Comparison of ENCODE assay signal across 8 cellular contexts in the genomic region with DNA sequence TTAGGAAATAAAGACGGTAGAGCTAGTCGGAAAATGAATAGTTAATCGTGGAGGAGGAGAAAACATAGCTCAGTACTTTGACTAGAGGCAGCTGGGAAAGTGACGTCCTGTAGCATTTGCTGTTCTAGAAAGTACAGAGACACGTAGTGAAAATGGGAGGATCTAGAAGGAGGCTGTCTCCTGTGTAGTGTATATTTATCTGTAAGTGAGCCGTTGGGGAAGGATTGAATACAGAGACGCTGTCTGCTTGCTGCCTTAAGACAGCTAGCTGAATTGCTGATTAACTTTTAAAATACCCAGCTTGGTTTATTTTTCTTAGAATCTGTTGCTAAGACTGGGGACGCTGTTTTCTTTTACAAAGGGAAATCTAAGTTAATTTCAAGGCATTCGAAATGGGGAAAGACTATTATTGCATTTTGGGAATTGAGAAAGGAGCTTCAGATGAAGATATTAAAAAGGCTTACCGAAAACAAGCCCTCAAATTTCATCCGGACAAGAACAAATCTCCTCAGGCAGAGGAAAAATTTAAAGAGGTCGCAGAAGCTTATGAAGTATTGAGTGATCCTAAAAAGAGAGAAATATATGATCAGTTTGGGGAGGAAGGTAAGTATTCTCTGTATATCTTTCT. TPM values are rescaled to one million over a fixed set of nuclear protein-coding genes. Genes with fewer than 3 reads are reported as not detected.
DNase-seq lines count a peak whose midpoint lies in the region; ATAC-seq and TF ChIP-seq lines count a peak whose summit lies in the region.

A gene (plus strand): TSS at position 221 of the 628 bp plus-strand sequence. CDS start 172 bp downstream, at position 393.

- peak within 1 kb of the TSS; percentile 93 for H3K27ac ChIP-seq in BLaER1
- H3K27ac ChIP-seq in PC-3 (ENCODE audit: low read length): peak within 1 kb of the TSS; percentile 92

- H3K79me2 ChIP-seq in PC-3 (ENCODE audit: low read length): peaks cover 46% of the 10 kb centered on the region

- H3K4me1 ChIP-seq in BLaER1 (peaks cover 38% of the 10 kb centered on the region), PC-3 (ENCODE audit: insufficient read depth, low read length) (peaks cover 37% of the 10 kb centered on the region)

- peak within 1 kb of the TSS; percentile 77 for H3K9ac ChIP-seq in BLaER1
- H3K9ac ChIP-seq in PC-3 (ENCODE audit: low read length): peak within 1 kb of the TSS; percentile 84

- no peaks in the 10 kb centered on the region for H3K9me3 Mint-ChIP-seq in natural killer cell

- H4K20me1 ChIP-seq in BLaER1 (no peaks in the 10 kb centered on the region), PC-3 (ENCODE audit: low read length) (no peaks in the 10 kb centered on the region)

- no peaks in the 10 kb centered on the region for H3K9me2 ChIP-seq in PC-3 (replicated peaks; ENCODE audit: low read length)

- DNase-seq in PC-3: peak; percentile 95
- peak; percentile 77 for DNase-seq in activated effector memory CD4-positive, alpha-beta T cell treated with anti-CD3 and anti-CD28 coated beads, Interleukin-2, amount 50 U/mL, for 16 hours
- DNase-seq in fibroblast of the conjunctiva (ENCODE audit: low read depth): peak; percentile 98
- peak; percentile 34 for DNase-seq in natural killer cell
- DNase-seq in superior temporal gyrus (ENCODE audit: extremely low spot score): peak; percentile 96

- H3K36me3 ChIP-seq in BLaER1 (no peaks in the 10 kb centered on the region), PC-3 (ENCODE audit: low read depth, low read length) (no peaks in the 10 kb centered on the region)

- H3K9me3 ChIP-seq in BLaER1 (no peaks in the 10 kb centered on the region), PC-3 (ENCODE audit: low read length) (no peaks in the 10 kb centered on the region)

- H3K4me2 ChIP-seq in BLaER1 (peak within 1 kb of the TSS; percentile 73), PC-3 (ENCODE audit: low read length) (peak within 1 kb of the TSS; percentile 91)

- H3K36me3 Mint-ChIP-seq in natural killer cell: no peaks in the 10 kb centered on the region

- H3K4me3 Mint-ChIP-seq in natural killer cell: peak within 1 kb of the TSS; percentile 97

- BruUV-seq in PC-3 (replicated peaks; lab: Mats Ljungman, UMichigan): TSS peak; percentile 69

- H3F3A ChIP-seq in PC-3 (ENCODE audit: low read length, unreplicated experiment): no peaks in the 10 kb centered on the region

- CTCF ChIA-PET in PC-3 (lab: Charles Lee): interaction anchor here (0.6 to 2.2 kb wide), 5 partner anchors 26 to 439 kb away, joined by 3 to 22 read pairs (median 5); a partner anchor contains a TSS

- no peak for TF ChIP-seq CTCF in PC-3 (conservative IDR thresholded peaks at IDR 0.05; ENCODE audit: low read depth, low read length)
- no peak for TF ChIP-seq CTCF in natural killer cell (IDR thresholded peaks at IDR 0.05)

- peak within 1 kb of the TSS; percentile 92 to 100 for H3K27ac Mint-ChIP-seq in natural killer cell

- no peaks in the 10 kb centered on the region for H3K27me3 ChIP-seq in BLaER1
- no peaks in the 10 kb centered on the region for H3K27me3 ChIP-seq in PC-3 (ENCODE audit: low read length)

- intact Hi-C loops in PC-3 (cut with micrococcal nuclease) (loop anchor here (1.0 to 2.0 kb wide), 4 partner anchors 26 to 109 kb away; a partner anchor contains a TSS), natural killer cell (cut with micrococcal nuclease) (loop anchor here (1.0 kb wide), 1 partner anchor 26 kb away; a partner anchor contains a TSS)

- H3K27me3 Mint-ChIP-seq in natural killer cell (ENCODE audit: low read depth in 2 of 2): no peaks in the 10 kb centered on the region

- peak; percentile 99 for ATAC-seq in GM19324 (IDR thresholded peaks at IDR 0.05; ENCODE audit: low FRiP score, unreplicated experiment)
- ATAC-seq in HG03457 (IDR thresholded peaks at IDR 0.05; ENCODE audit: unreplicated experiment): peak; percentile 99
- ATAC-seq in PC-3: peak; percentile 95
- peak; percentile 97 to 99 (median 97) for ATAC-seq in natural killer cell

- peak within 1 kb of the TSS; percentile 64 for H3K4me3 ChIP-seq in BLaER1
- peak within 1 kb of the TSS; percentile 84 for H3K4me3 ChIP-seq in PC-3 (ENCODE audit: low read length)

- POLR2A ChIA-PET in PC-3 (lab: Charles Lee; ENCODE audit: unreplicated experiment): interaction anchor here (0.5 to 2.0 kb wide), 13 partner anchors 19 to 1150 kb away, joined by 3 to 24 read pairs (median 4); a partner anchor contains a TSS

- peak within 1 kb of the TSS; percentile 75 for H2AFZ ChIP-seq in PC-3 (ENCODE audit: low read length)

- H3K4me1 Mint-ChIP-seq in natural killer cell: peaks cover 23 to 33% of the 10 kb centered on the region in 2 donors

RNA-seq across cellular contexts. Expression of the gene that starts here (rescaled TPM):
- total RNA-seq in PC-3 (2014; rRNA removed): 4.5 and 10.5 TPM in 2 replicates
- total RNA-seq in natural killer cell: 10 to 100 TPM; 26.8 to 30.7 (median 28.2) TPM

Comparison
In these comparisons a context has a peak if more than half of its experiments do, and no peak if none do; other contexts are left out.
1. Peak in every context shown above with its lines: DNase-seq, ATAC-seq, H3K4me3 ChIP-seq and H3K27ac ChIP-seq.
2. DNase-seq: peak in every context shown above with its lines; median percentile 98 in fibroblast of the conjunctiva; 96 in superior temporal gyrus; 95 in PC-3; 77 in activated effector memory CD4-positive, alpha-beta T cell treated with anti-CD3 and anti-CD28 coated beads, Interleukin-2, amount 50 U/mL, for 16 hours; 34 in natural killer cell.